ENCODE assay signal across 13 cellular contexts in the genomic region with DNA sequence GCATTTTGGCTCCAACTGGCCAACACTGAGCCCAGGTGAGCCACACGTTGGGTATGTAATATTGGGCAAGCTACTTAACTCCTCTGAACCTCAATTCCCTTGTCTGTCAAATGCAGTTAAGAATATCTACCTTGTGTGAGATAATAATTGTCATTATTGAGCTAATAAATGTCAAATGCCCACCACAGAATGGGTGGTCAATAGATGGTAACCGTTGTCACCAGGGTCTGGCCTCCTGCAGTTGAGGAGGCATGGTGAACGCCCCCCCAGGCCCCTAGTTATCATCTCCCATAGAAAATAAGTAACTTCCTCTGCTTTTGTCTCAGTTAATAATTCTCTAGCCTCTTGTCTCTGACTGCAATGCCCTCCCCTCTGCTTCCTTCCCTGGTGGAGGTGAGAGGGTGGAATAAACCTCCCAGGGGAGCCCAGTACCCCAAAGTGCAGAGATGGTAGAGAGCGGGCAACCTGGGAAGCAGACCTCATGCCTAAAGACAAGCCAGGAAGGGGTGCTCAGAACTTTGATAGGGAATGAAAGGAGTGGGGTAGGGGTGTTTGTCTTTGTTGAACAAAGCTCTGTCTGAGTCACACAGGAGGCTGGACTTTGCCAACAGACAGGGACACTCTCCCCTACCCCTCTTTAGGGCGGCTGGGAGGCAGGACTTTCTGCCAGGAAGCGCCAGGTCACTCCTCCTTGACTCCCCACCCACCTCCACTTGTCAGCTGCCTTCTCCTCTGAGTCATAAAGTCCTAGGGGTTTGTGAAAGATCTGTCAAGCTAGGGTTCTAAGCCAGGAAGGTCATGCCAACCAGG. TPM values are rescaled to one million over a fixed set of nuclear protein-coding genes. Genes with fewer than 3 reads are reported as not detected.
A peak's percentile ranks its signal among the peaks of the same experiment; 100 is the strongest.
DNase-seq lines count a peak whose midpoint lies in the region; ATAC-seq and TF ChIP-seq lines count a peak whose summit lies in the region.
"Had no signal": no experiment of that assay in that cellular context is flagged by ENCODE, and none has a peak within 500 bp of the region (broad histone marks: within the 10 kb centered on the region; RNA-seq: fewer than 3 reads in every experiment).

No MANE protein-coding gene starts in this region.

- no peaks in the 10 kb centered on the region for H3K27me3 ChIP-seq in mammary epithelial cell (ENCODE audit: insufficient read depth, low read length)

- CTCF ChIA-PET in mammary epithelial cell (lab: Charles Lee; ENCODE audit: low non-redundant PET), result no interaction called here

- ATAC-seq in GM19043 (IDR thresholded peaks at IDR 0.05; ENCODE audit: low read depth, unreplicated experiment) (peak; percentile 68), omental fat pad (ENCODE audit: low FRiP score) (peak; percentile 48), GM21515 (IDR thresholded peaks at IDR 0.05; ENCODE audit: unreplicated experiment) (no peak), GM19452 (IDR thresholded peaks at IDR 0.05; ENCODE audit: unreplicated experiment) (no peak)

- no peaks in the 10 kb centered on the region for H3K9me3 ChIP-seq in mammary epithelial cell (replicated peaks; ENCODE audit: insufficient read depth, low read length)
- H3K9me3 ChIP-seq: HAP-1 had no signal

- no peaks in the 10 kb centered on the region for H3K36me3 ChIP-seq in mammary epithelial cell (ENCODE audit: insufficient read depth, low read length)
- H3K36me3 ChIP-seq: HAP-1 had no signal

- in situ Hi-C loops in mammary epithelial cell (cut with MboI; ENCODE audit: low sequenced_read_pairs in 2 of 2), result loop anchor here (25.0 kb wide), 2 partner anchors 703 to 1053 kb away; no protein-coding TSS in a partner anchor

- DNase-seq in LoVo (ENCODE audit: low spot score), result peak; percentile 62
- DNase-seq in mammary epithelial cell, result peak; percentile 62
- DNase-seq in omental fat pad (ENCODE audit: low spot score), result no peak
- no peak for DNase-seq in putamen (ENCODE audit: low spot score)
- no peak for DNase-seq in NCI-H82 treated with DMSO at 0.1 percent for 48 hours (lab: John Stamatoyannopoulos, UW; ENCODE audit: unreplicated experiment)
- DNase-seq: NCI-H1092, T-helper 17 cell had no signal

- BruUV-seq in mammary epithelial cell (replicated peaks; lab: Mats Ljungman, UMichigan), result no TSS peak

- WGBS in mammary epithelial cell (ENCODE audit: low coverage, missing lambda C conversion rate), result 55% methylated on average over 6 of the region's 6 CpGs

- peaks cover 43% of the 10 kb centered on the region for H3K4me1 ChIP-seq in mammary epithelial cell (ENCODE audit: insufficient read depth, low read length)
- H3K4me1 ChIP-seq: HAP-1 had no signal

- H3K4me3 ChIP-seq in mammary epithelial cell (replicated peaks in 1 of 3; ENCODE audit: insufficient read depth in 1 of 3, low read depth in 2 of 3, low read length in 3 of 3), result no peak overlapping the region
- H3K4me3 ChIP-seq: HAP-1 had no signal

- dilution Hi-C loops in mammary epithelial cell (cut with HindIII; ENCODE audit: low sequenced_read_pairs), result no loop called here

- intact Hi-C loops in mammary epithelial cell (cut with micrococcal nuclease), result no loop called here

- no peak overlapping the region for H3K9ac ChIP-seq in mammary epithelial cell (ENCODE audit: insufficient read depth, low read length)

- H3K4me2 ChIP-seq in mammary epithelial cell (ENCODE audit: insufficient read depth, low read depth, low read length), result peak overlapping the region; percentile 3

- H4K20me1 ChIP-seq in mammary epithelial cell (ENCODE audit: insufficient read depth, low read length), result no peaks in the 10 kb centered on the region

- no peak overlapping the region for H2AFZ ChIP-seq in mammary epithelial cell (ENCODE audit: low read depth, low read length)

- H3K79me2 ChIP-seq in mammary epithelial cell (ENCODE audit: insufficient read depth, low read length), result no peaks in the 10 kb centered on the region

- TF ChIP-seq CTCF in mammary epithelial cell (conservative IDR thresholded peaks at IDR 0.05 in 1 of 2, IDR thresholded peaks at IDR 0.05 in 1 of 2; ENCODE audit: extremely low read depth in 1 of 2, insufficient read depth in 1 of 2, low read depth in 1 of 2, low read length in 2 of 2) (no peak), omental fat pad (IDR thresholded peaks at IDR 0.05) (no peak)

- H3K27ac ChIP-seq in mammary epithelial cell (ENCODE audit: insufficient read depth, low read depth, low read length), result no peak overlapping the region

RNA-seq across cellular contexts. Expression of a gene that starts 1.3 kb away (rescaled TPM):
- total RNA-seq in mammary epithelial cell (under 1 TPM; 0.50 to 0.54 TPM), omental fat pad (1 to 10 TPM in 1 of 4 donors, under 1 TPM in 3; 0.56 to 1.9 (median 0.80) TPM)
- polyA plus RNA-seq in mammary epithelial cell, result 0.19 TPM
- polyA minus RNA-seq in mammary epithelial cell, result not detected

RNA-seq across cellular contexts. Expression of a gene that starts 2.0 kb away (rescaled TPM):
- total RNA-seq in mammary epithelial cell (not detected), omental fat pad (not detected)
- not detected for polyA plus RNA-seq in mammary epithelial cell
- not detected for polyA minus RNA-seq in mammary epithelial cell
- total RNA-seq: cerebellum, lower leg skin, T-helper 17 cell had no signal

RNA-seq across cellular contexts. Expression of a gene that starts 12.7 kb away (rescaled TPM):
- total RNA-seq in mammary epithelial cell (not detected), omental fat pad (not detected)
- polyA plus RNA-seq in mammary epithelial cell, result not detected
- polyA minus RNA-seq in mammary epithelial cell, result not detected
- total RNA-seq: cerebellum, lower leg skin, T-helper 17 cell had no signal

RNA-seq across cellular contexts. Expression of a gene that starts 31.9 kb away (rescaled TPM):
- total RNA-seq in mammary epithelial cell (10 to 100 TPM in 1 of 2 donors, 1 to 10 TPM in 1; 9.3 to 22.2 TPM), omental fat pad (10 to 100 TPM in 2 of 4 donors, 1 to 10 TPM in 2; 7.2 to 19.5 (median 12.3) TPM)
- polyA plus RNA-seq in mammary epithelial cell, result 10.0 TPM
- 5.1 TPM for polyA minus RNA-seq in mammary epithelial cell

RNA-seq across cellular contexts. Expression of a gene that starts 32.5 kb away (rescaled TPM):
- 10 to 100 TPM; 18.5 to 29.1 TPM for total RNA-seq in mammary epithelial cell
- 12.5 TPM for polyA plus RNA-seq in mammary epithelial cell
- 20.7 TPM for polyA minus RNA-seq in mammary epithelial cell
- total RNA-seq in omental fat pad, result 10 to 100 TPM; 16.3 to 25.9 (median 21.1) TPM

Comparison
In these comparisons a context has a peak if more than half of its experiments do, and no peak if none do; other contexts are left out.
1. ATAC-seq: peak in GM19043 (single experiment) and omental fat pad (single experiment); none in GM21515 (single experiment) and GM19452 (single experiment).
2. DNase-seq: peak in LoVo (single experiment) and mammary epithelial cell (single experiment); none in omental fat pad (single experiment), putamen (single experiment) and NCI-H82 treated with DMSO at 0.1 percent for 48 hours (single experiment).